Comparison of ENCODE assay signal across 1 cellular context in the genomic region with DNA sequence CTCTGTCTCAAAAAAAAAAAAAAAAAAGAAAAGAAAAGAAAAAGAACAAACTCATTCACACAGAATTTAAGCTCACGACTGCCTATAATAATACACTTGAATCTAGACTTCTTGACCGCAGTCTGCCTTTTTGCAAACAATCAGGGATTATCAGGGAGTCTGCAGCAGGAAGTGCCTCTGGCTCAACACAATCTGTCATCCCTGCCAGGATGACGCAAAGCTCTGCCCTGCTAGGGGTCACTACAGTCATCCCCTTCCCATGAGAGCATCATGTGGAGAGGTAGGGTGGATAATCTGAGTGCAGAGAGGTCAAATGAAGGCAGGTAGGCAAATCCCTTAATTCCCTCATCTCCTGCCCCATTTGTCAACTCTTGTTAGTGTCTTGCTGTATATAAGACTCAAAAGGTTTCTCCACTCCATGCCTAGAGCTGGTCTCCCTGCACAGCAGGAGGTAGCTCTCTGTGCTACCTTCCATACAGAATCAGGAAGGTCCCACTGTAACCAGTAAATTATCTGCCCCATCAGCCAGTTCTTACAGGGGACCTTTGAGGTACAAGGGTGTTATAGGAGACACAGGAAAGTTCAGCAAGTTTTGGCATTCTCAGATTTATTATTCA.
TF ChIP-seq lines count a peak whose summit lies in the region.

No MANE protein-coding gene starts in this region.

TF ChIP-seq in K562, 482 proteins besides CTCF, POLR2A, EP300 and RAD21 (continued from another document and continues in another):
- TF ChIP-seq CTCFL (IDR thresholded peaks at IDR 0.05; ENCODE audit: borderline replicate concordance, insufficient read depth, low read depth, low read length, poor library complexity, severe bottlenecking) (no peak), SIN3B (IDR thresholded peaks at IDR 0.05; ENCODE audit: low read depth) (no peak), ARID1B (IDR thresholded peaks at IDR 0.05) (peak; percentile 63), CREBBP (IDR thresholded peaks at IDR 0.05; ENCODE audit: low read depth, low read length) (no peak), FOSL1 (tag; conservative IDR thresholded peaks at IDR 0.05) (peak; percentile 33; the same call in 1 of the 2 replicates), CREM (IDR thresholded peaks at IDR 0.05; ENCODE audit: low read depth) (peak; percentile 67), ATF4 (CRISPR knock-in tag; IDR thresholded peaks at IDR 0.05) (no peak), LEF1 (IDR thresholded peaks at IDR 0.05) (0 out of 2 replicates have a peak, but pooled peaks have one; percentile 19), ELF2 (CRISPR knock-in tag; IDR thresholded peaks at IDR 0.05) (no peak), FOXJ3 (CRISPR knock-in tag; IDR thresholded peaks at IDR 0.05) (no peak), MBD2 (IDR thresholded peaks at IDR 0.05; ENCODE audit: borderline replicate concordance, low read depth) (no peak), PTRF (tag; IDR thresholded peaks at IDR 0.05) (no peak), ETV1 (tag; conservative IDR thresholded peaks at IDR 0.05; ENCODE audit: low read depth) (peak; percentile 51), RCOR1 (IDR thresholded peaks at IDR 0.05; ENCODE audit: borderline replicate concordance in 1 of 2, low read depth in 2 of 2, low read length in 2 of 2) (peak in 1 of 2 experiments; percentile 78; a peak in 2 of 4 replicates), PURB (CRISPR knock-in tag; IDR thresholded peaks at IDR 0.05; ENCODE audit: low read depth) (no peak), TSC22D4 (tag; IDR thresholded peaks at IDR 0.05) (no peak), ZNF24 (IDR thresholded peaks at IDR 0.05) (no peak), ZNF511 (CRISPR knock-in tag; IDR thresholded peaks at IDR 0.05) (no peak), CEBPB (tag; IDR thresholded peaks at IDR 0.05) (0 out of 2 replicates have a peak, but pooled peaks have one; percentile 30), ARID2 (IDR thresholded peaks at IDR 0.05) (no peak), RBFOX2 (IDR thresholded peaks at IDR 0.05; ENCODE audit: low read depth, low read length) (no peak), ZNF77 (CRISPR knock-in tag; IDR thresholded peaks at IDR 0.05) (no peak), HDAC1 (IDR thresholded peaks at IDR 0.05) (0 out of 4 replicates have a peak, but pooled peaks of 1 of the 2 experiments have one; percentile 33), ADNP (tag; IDR thresholded peaks at IDR 0.05) (no peak), SMAD4 (CRISPR knock-in tag; conservative IDR thresholded peaks at IDR 0.05) (peak; percentile 44), ZNF444 (CRISPR knock-in tag; IDR thresholded peaks at IDR 0.05) (no peak), MAZ (CRISPR knock-in tag; conservative IDR thresholded peaks at IDR 0.05 in 1 of 2, IDR thresholded peaks at IDR 0.05 in 1 of 2) (no peak), MTA3 (IDR thresholded peaks at IDR 0.05; ENCODE audit: borderline replicate concordance) (0 out of 2 replicates have a peak, but pooled peaks have one; percentile 25), THRA (IDR thresholded peaks at IDR 0.05) (no peak), PKNOX1 (IDR thresholded peaks at IDR 0.05) (peak; percentile 65; the same call in 1 of the 2 replicates), TEAD4 (IDR thresholded peaks at IDR 0.05; ENCODE audit: low read length) (peak; percentile 40; the same call in 1 of the 2 replicates), TEAD4 (CRISPR knock-in tag; IDR thresholded peaks at IDR 0.05; ENCODE audit: borderline replicate concordance) (no peak), ZNF76 (CRISPR knock-in tag; IDR thresholded peaks at IDR 0.05; ENCODE audit: borderline replicate concordance) (no peak), ETV5 (CRISPR knock-in tag; IDR thresholded peaks at IDR 0.05; ENCODE audit: low read depth) (peak; percentile 46; the same call in 1 of the 2 replicates)
- TF ChIP-seq, protein P1, sequence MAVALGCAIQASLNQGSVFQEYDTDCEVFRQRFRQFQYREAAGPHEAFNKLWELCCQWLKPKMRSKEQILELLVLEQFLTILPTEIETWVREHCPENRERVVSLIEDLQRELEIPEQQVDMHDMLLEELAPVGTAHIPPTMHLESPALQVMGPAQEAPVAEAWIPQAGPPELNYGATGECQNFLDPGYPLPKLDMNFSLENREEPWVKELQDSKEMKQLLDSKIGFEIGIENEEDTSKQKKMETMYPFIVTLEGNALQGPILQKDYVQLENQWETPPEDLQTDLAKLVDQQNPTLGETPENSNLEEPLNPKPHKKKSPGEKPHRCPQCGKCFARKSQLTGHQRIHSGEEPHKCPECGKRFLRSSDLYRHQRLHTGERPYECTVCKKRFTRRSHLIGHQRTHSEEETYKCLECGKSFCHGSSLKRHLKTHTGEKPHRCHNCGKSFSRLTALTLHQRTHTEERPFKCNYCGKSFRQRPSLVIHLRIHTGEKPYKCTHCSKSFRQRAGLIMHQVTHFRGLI (CRISPR knock-in tag; IDR thresholded peaks at IDR 0.05): no peak
- TF ChIP-seq, protein P2, sequence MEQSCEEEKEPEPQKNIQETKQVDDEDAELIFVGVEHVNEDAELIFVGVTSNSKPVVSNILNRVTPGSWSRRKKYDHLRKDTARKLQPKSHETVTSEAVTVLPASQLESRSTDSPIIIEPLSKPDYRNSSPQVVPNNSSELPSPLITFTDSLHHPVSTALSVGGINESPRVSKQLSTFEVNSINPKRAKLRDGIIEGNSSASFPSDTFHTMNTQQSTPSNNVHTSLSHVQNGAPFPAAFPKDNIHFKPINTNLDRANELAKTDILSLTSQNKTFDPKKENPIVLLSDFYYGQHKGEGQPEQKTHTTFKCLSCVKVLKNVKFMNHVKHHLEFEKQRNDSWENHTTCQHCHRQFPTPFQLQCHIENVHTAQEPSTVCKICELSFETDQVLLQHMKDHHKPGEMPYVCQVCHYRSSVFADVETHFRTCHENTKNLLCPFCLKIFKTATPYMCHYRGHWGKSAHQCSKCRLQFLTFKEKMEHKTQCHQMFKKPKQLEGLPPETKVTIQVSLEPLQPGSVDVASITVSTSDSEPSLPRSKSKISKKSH (CRISPR knock-in tag; IDR thresholded peaks at IDR 0.05): no peak
- TF ChIP-seq, protein P3, sequence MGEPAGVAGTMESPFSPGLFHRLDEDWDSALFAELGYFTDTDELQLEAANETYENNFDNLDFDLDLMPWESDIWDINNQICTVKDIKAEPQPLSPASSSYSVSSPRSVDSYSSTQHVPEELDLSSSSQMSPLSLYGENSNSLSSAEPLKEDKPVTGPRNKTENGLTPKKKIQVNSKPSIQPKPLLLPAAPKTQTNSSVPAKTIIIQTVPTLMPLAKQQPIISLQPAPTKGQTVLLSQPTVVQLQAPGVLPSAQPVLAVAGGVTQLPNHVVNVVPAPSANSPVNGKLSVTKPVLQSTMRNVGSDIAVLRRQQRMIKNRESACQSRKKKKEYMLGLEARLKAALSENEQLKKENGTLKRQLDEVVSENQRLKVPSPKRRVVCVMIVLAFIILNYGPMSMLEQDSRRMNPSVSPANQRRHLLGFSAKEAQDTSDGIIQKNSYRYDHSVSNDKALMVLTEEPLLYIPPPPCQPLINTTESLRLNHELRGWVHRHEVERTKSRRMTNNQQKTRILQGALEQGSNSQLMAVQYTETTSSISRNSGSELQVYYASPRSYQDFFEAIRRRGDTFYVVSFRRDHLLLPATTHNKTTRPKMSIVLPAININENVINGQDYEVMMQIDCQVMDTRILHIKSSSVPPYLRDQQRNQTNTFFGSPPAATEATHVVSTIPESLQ (CRISPR knock-in tag; IDR thresholded peaks at IDR 0.05): no peak
- TF ChIP-seq, protein P4, sequence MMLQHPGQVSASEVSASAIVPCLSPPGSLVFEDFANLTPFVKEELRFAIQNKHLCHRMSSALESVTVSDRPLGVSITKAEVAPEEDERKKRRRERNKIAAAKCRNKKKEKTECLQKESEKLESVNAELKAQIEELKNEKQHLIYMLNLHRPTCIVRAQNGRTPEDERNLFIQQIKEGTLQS (IDR thresholded peaks at IDR 0.05): peak; percentile 79
- TF ChIP-seq, protein P4 (CRISPR knock-in tag; conservative IDR thresholded peaks at IDR 0.05): no peak
- TF ChIP-seq, protein P5, sequence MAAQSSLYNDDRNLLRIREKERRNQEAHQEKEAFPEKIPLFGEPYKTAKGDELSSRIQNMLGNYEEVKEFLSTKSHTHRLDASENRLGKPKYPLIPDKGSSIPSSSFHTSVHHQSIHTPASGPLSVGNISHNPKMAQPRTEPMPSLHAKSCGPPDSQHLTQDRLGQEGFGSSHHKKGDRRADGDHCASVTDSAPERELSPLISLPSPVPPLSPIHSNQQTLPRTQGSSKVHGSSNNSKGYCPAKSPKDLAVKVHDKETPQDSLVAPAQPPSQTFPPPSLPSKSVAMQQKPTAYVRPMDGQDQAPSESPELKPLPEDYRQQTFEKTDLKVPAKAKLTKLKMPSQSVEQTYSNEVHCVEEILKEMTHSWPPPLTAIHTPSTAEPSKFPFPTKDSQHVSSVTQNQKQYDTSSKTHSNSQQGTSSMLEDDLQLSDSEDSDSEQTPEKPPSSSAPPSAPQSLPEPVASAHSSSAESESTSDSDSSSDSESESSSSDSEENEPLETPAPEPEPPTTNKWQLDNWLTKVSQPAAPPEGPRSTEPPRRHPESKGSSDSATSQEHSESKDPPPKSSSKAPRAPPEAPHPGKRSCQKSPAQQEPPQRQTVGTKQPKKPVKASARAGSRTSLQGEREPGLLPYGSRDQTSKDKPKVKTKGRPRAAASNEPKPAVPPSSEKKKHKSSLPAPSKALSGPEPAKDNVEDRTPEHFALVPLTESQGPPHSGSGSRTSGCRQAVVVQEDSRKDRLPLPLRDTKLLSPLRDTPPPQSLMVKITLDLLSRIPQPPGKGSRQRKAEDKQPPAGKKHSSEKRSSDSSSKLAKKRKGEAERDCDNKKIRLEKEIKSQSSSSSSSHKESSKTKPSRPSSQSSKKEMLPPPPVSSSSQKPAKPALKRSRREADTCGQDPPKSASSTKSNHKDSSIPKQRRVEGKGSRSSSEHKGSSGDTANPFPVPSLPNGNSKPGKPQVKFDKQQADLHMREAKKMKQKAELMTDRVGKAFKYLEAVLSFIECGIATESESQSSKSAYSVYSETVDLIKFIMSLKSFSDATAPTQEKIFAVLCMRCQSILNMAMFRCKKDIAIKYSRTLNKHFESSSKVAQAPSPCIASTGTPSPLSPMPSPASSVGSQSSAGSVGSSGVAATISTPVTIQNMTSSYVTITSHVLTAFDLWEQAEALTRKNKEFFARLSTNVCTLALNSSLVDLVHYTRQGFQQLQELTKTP (IDR thresholded peaks at IDR 0.05; ENCODE audit: low read depth in 1 of 2, partially characterized antibody in 2 of 2): no peak
- TF ChIP-seq, protein P6, sequence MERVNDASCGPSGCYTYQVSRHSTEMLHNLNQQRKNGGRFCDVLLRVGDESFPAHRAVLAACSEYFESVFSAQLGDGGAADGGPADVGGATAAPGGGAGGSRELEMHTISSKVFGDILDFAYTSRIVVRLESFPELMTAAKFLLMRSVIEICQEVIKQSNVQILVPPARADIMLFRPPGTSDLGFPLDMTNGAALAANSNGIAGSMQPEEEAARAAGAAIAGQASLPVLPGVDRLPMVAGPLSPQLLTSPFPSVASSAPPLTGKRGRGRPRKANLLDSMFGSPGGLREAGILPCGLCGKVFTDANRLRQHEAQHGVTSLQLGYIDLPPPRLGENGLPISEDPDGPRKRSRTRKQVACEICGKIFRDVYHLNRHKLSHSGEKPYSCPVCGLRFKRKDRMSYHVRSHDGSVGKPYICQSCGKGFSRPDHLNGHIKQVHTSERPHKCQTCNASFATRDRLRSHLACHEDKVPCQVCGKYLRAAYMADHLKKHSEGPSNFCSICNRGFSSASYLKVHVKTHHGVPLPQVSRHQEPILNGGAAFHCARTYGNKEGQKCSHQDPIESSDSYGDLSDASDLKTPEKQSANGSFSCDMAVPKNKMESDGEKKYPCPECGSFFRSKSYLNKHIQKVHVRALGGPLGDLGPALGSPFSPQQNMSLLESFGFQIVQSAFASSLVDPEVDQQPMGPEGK (CRISPR knock-in tag; IDR thresholded peaks at IDR 0.05; ENCODE audit: borderline replicate concordance): no peak
